ENCODE assay signal across 10 cellular contexts in genomic region chr6:74577619-74578018, GRCh38.
DNase-seq lines count a peak whose midpoint lies in the region; ATAC-seq and TF ChIP-seq lines count a peak whose summit lies in the region.
"Had no signal": no experiment of that assay in that cellular context is flagged by ENCODE, and none has a peak within 500 bp of the region (broad histone marks: within the 10 kb centered on the region; RNA-seq: fewer than 3 reads in every experiment).

No MANE protein-coding gene starts in this region.

- H3K4me1 ChIP-seq in OCI-LY3 (ENCODE audit: low read length), result peaks cover 19% of the 10 kb centered on the region
- H3K4me1 ChIP-seq in PC-3 (ENCODE audit: insufficient read depth, low read length), result no peaks in the 10 kb centered on the region

- H3K27me3 ChIP-seq in OCI-LY3 (ENCODE audit: low read depth, low read length), result no peaks in the 10 kb centered on the region
- no peaks in the 10 kb centered on the region for H3K27me3 ChIP-seq in PC-3 (ENCODE audit: low read length)
- H3K27me3 ChIP-seq: MG63 had no signal

- 0 out of 2 replicates have a peak overlapping the region, but pooled peaks have one; percentile 32 for H2AFZ ChIP-seq in OCI-LY3 (ENCODE audit: low read depth, low read length)
- no peak overlapping the region for H2AFZ ChIP-seq in PC-3 (ENCODE audit: low read length)

- DNase-seq in activated CD8-positive, alpha-beta memory T cell treated with anti-CD3 and anti-CD28 coated beads, Interleukin-2, amount 50 U/mL, for 4 hours, result no peak
- DNase-seq in globus pallidus (ENCODE audit: low spot score), result no peak
- no peak for DNase-seq in NCI-H2227 treated with DMSO at 0.1 percent for 48 hours (lab: John Stamatoyannopoulos, UW)
- DNase-seq in PC-3, result no peak
- DNase-seq: activated B cell treated with CpG ODN at 0.5 μM for 24 hours, MG63 had no signal

- H3F3A ChIP-seq in PC-3 (ENCODE audit: low read length, unreplicated experiment), result no peaks in the 10 kb centered on the region

- intact Hi-C loops in PC-3 (cut with micrococcal nuclease), result no loop called here

- POLR2A ChIA-PET in PC-3 (lab: Charles Lee; ENCODE audit: unreplicated experiment), result interaction anchor here (0.6 kb wide), 1 partner anchor 25 kb away, joined by 5 read pairs; no protein-coding TSS in a partner anchor

- no TSS peak for BruUV-seq in PC-3 (replicated peaks; lab: Mats Ljungman, UMichigan)

- H3K27ac ChIP-seq in OCI-LY3 (ENCODE audit: low read length) (no peak overlapping the region), PC-3 (ENCODE audit: low read length) (no peak overlapping the region)

- CTCF ChIA-PET in PC-3 (lab: Charles Lee), result no interaction called here

- TF ChIP-seq CTCF in OCI-LY3 (IDR thresholded peaks at IDR 0.05; ENCODE audit: low read depth, low read length) (no peak), PC-3 (conservative IDR thresholded peaks at IDR 0.05; ENCODE audit: low read depth, low read length) (no peak)

- H3K9me3 ChIP-seq in OCI-LY3 (ENCODE audit: insufficient read depth, low read length), result no peaks in the 10 kb centered on the region
- no peaks in the 10 kb centered on the region for H3K9me3 ChIP-seq in PC-3 (ENCODE audit: low read length)
- H3K9me3 ChIP-seq: MG63 had no signal

- no peaks in the 10 kb centered on the region for H3K36me3 ChIP-seq in OCI-LY3 (replicated peaks; ENCODE audit: low read depth, low read length)
- H3K36me3 ChIP-seq in PC-3 (ENCODE audit: low read depth, low read length), result no peaks in the 10 kb centered on the region
- H3K36me3 ChIP-seq: MG63 had no signal

- H3K79me2 ChIP-seq in OCI-LY3 (ENCODE audit: low read length) (no peaks in the 10 kb centered on the region), PC-3 (ENCODE audit: low read length) (no peaks in the 10 kb centered on the region)

- no peaks in the 10 kb centered on the region for H3K9me2 ChIP-seq in PC-3 (replicated peaks; ENCODE audit: low read length)

- H4K20me1 ChIP-seq in OCI-LY3 (ENCODE audit: insufficient read depth, low read length) (no peaks in the 10 kb centered on the region), PC-3 (ENCODE audit: low read length) (no peaks in the 10 kb centered on the region)

- H3K4me2 ChIP-seq in OCI-LY3 (ENCODE audit: low read length) (peak overlapping the region; percentile 46), PC-3 (ENCODE audit: low read length) (no peak overlapping the region)

- H3K9ac ChIP-seq in OCI-LY3 (ENCODE audit: low read length), result no peak overlapping the region
- H3K9ac ChIP-seq in PC-3 (ENCODE audit: low read length), result no peak overlapping the region

- H3K4me3 ChIP-seq in OCI-LY3 (ENCODE audit: low read length) (no peak overlapping the region; the same call in 1 of the 2 replicates), PC-3 (ENCODE audit: low read length) (no peak overlapping the region)
- H3K4me3 ChIP-seq: MG63 had no signal

- ATAC-seq in GM18498 (IDR thresholded peaks at IDR 0.05; ENCODE audit: unreplicated experiment), result peak; percentile 97
- peak; percentile 94 for ATAC-seq in GM19468 (IDR thresholded peaks at IDR 0.05; ENCODE audit: extremely low read depth, unreplicated experiment)
- peak; percentile 84 for ATAC-seq in HG02970 (IDR thresholded peaks at IDR 0.05; ENCODE audit: low FRiP score, unreplicated experiment)
- ATAC-seq in PC-3, result no peak
